Comparison of ENCODE assay signal across 9 cellular contexts in genomic region chrX:71067079-71067478, GRCh38. TPM values are rescaled to one million over a fixed set of nuclear protein-coding genes. Genes with fewer than 3 reads are reported as not detected.
DNase-seq lines count a peak whose midpoint lies in the region; ATAC-seq and TF ChIP-seq lines count a peak whose summit lies in the region.
"Had no signal": no experiment of that assay in that cellular context is flagged by ENCODE, and none has a peak within 500 bp of the region (broad histone marks: within the 10 kb centered on the region; RNA-seq: fewer than 3 reads in every experiment).

No MANE protein-coding gene starts in this region.

- peaks cover 26% of the 10 kb centered on the region for H3K79me2 ChIP-seq in fibroblast of lung (ENCODE audit: control insufficient read depth, insufficient read depth, low read length)
- H3K79me2 ChIP-seq in trophoblast cell (ENCODE audit: control insufficient read depth, insufficient read depth, low read length, poor library complexity), result no peaks in the 10 kb centered on the region

- no peak overlapping the region for H2BK12ac ChIP-seq in trophoblast cell (ENCODE audit: low read length)

- H3K4me3 Mint-ChIP-seq in Calu3 (ENCODE audit: low read depth, unreplicated experiment), result peak overlapping the region; percentile 85

- TF ChIP-seq CTCF in Calu3 (IDR thresholded peaks at IDR 0.05; ENCODE audit: unreplicated experiment), result no peak
- no peak for TF ChIP-seq CTCF in Peyer's patch (IDR thresholded peaks at IDR 0.05)
- no peak for TF ChIP-seq CTCF in fibroblast of lung (conservative IDR thresholded peaks at IDR 0.05 in 1 of 2, IDR thresholded peaks at IDR 0.05 in 1 of 2; ENCODE audit: low read depth in 1 of 2, low read length in 2 of 2)

- H3K36me3 ChIP-seq in Peyer's patch, result no peaks in the 10 kb centered on the region
- H3K36me3 ChIP-seq in fibroblast of lung (ENCODE audit: control insufficient read depth, insufficient read depth, low read length), result no peaks in the 10 kb centered on the region
- peaks cover 0 to 4% of the 10 kb centered on the region in 2 experiments for H3K36me3 ChIP-seq in trophoblast cell (ENCODE audit: control insufficient read depth in 1 of 2, insufficient read depth in 2 of 2, low read length in 2 of 2)

- H3K14ac ChIP-seq in trophoblast cell (ENCODE audit: low read length), result no peak overlapping the region

- H3K4me1 Mint-ChIP-seq in Calu3 (ENCODE audit: low read depth, unreplicated experiment), result peaks cover 10% of the 10 kb centered on the region

- no TSS peak for BruUV-seq in Calu3 (replicated peaks; lab: Mats Ljungman, UMichigan)

- no peak overlapping the region for H3K18ac ChIP-seq in trophoblast cell (ENCODE audit: low read length)

- H3K23ac ChIP-seq in trophoblast cell (ENCODE audit: low read length), result no peak overlapping the region

- no peaks in the 10 kb centered on the region for H3K27me3 ChIP-seq in Peyer's patch
- no peaks in the 10 kb centered on the region for H3K27me3 ChIP-seq in fibroblast of lung (ENCODE audit: control insufficient read depth, insufficient read depth, low read length)
- no peaks in the 10 kb centered on the region for H3K27me3 ChIP-seq in trophoblast cell (ENCODE audit: insufficient read depth, low read length)

- H3K9me3 ChIP-seq in Peyer's patch (no peaks in the 10 kb centered on the region), fibroblast of lung (ENCODE audit: control insufficient read depth, insufficient read depth, low read depth, low read length) (no peaks in the 10 kb centered on the region), trophoblast cell (ENCODE audit: insufficient read depth, low read depth, low read length) (no peaks in the 10 kb centered on the region)

- no peaks in the 10 kb centered on the region for H3K9me3 Mint-ChIP-seq in Calu3 (ENCODE audit: low read depth, unreplicated experiment)

- H3K27ac ChIP-seq in Peyer's patch, result peak overlapping the region in 3 of 4 donors; percentile 73 to 91 (median 88)
- H3K27ac ChIP-seq in fibroblast of lung (ENCODE audit: insufficient read depth, low read length), result peak overlapping the region; percentile 82
- H3K27ac ChIP-seq in trophoblast cell (ENCODE audit: low read depth, low read length), result peak overlapping the region; percentile 83

- H3K9ac ChIP-seq in fibroblast of lung (ENCODE audit: insufficient read depth, low read length) (peak overlapping the region; percentile 67), trophoblast cell (ENCODE audit: low read length) (no peak overlapping the region)

- H3K4me1 ChIP-seq in Peyer's patch (peaks cover 0 to 8% (median 2%) of the 10 kb centered on the region in 4 donors), fibroblast of lung (ENCODE audit: control insufficient read depth, extremely low read depth, insufficient read depth, low read length) (no peaks in the 10 kb centered on the region), trophoblast cell (ENCODE audit: control insufficient read depth in 1 of 2, insufficient read depth in 2 of 2, low read length in 2 of 2) (no peaks in the 10 kb centered on the region)

- peak overlapping the region; percentile 46 for H4K91ac ChIP-seq in trophoblast cell (ENCODE audit: low read depth, low read length)

- CTCF ChIA-PET in Calu3 (lab: Charles Lee), result no interaction called here

- H3K27ac Mint-ChIP-seq in Calu3 (ENCODE audit: unreplicated experiment), result peak overlapping the region; percentile 66

- no peak overlapping the region for H2BK5ac ChIP-seq in trophoblast cell (ENCODE audit: low read depth, low read length, poor library complexity)

- no peak overlapping the region for H2AFZ ChIP-seq in fibroblast of lung (ENCODE audit: low read length)
- H2AFZ ChIP-seq in trophoblast cell (ENCODE audit: insufficient read depth, low read length, poor library complexity), result no peak overlapping the region

- peaks cover 18% of the 10 kb centered on the region for H3K36me3 Mint-ChIP-seq in Calu3 (ENCODE audit: insufficient read depth, unreplicated experiment)

- peak overlapping the region; percentile 46 to 73 (median 64) for H3K4me3 ChIP-seq in Peyer's patch
- H3K4me3 ChIP-seq in fibroblast of lung (replicated peaks in 1 of 4; ENCODE audit: control extremely low read depth in 1 of 4, insufficient read depth in 1 of 4, low read depth in 3 of 4, low read length in 4 of 4), result peak overlapping the region; percentile 63 to 75 (median 75)
- peak overlapping the region; percentile 84 for H3K4me3 ChIP-seq in trophoblast cell (ENCODE audit: low read depth, low read length)

- no peak for DNase-seq in Calu3
- no peak for DNase-seq in Peyer's patch
- DNase-seq in fibroblast of lung (ENCODE audit: low read depth in 2 of 2), result no peak
- DNase-seq in trophoblast cell, result no peak
- DNase-seq in NCI-H345 (lab: John Stamatoyannopoulos, UW), result no peak
- no peak for DNase-seq in SKM-1 (lab: John Stamatoyannopoulos, UW; ENCODE audit: unreplicated experiment)
- DNase-seq in stimulated activated CD4-positive, alpha-beta T cell treated with anti-CD3 and anti-CD28 coated beads, Interleukin-15, amount 100 ng/mL, for 24 hours, result no peak

- ATAC-seq in HG03460 (IDR thresholded peaks at IDR 0.05; ENCODE audit: unreplicated experiment), result no peak

- no peak for TF ChIP-seq POLR2A in Peyer's patch (IDR thresholded peaks at IDR 0.05)

- H4K20me1 ChIP-seq in fibroblast of lung (ENCODE audit: control insufficient read depth, extremely low read depth, insufficient read depth, low read length), result no peaks in the 10 kb centered on the region

- WGBS in trophoblast cell (ENCODE audit: extremely low coverage, insufficient coverage, insufficient read length), result no CpG with 5 or more reads among the region's 1 CpG

- no peak overlapping the region for H2AK5ac ChIP-seq in trophoblast cell (ENCODE audit: low read length)

- no peak overlapping the region for H3K4ac ChIP-seq in trophoblast cell (ENCODE audit: low read depth, low read length)

- intact Hi-C loops in Calu3 (cut with micrococcal nuclease; ENCODE audit: unreplicated experiment), result no loop called here

- peaks cover 6% of the 10 kb centered on the region for H3K79me1 ChIP-seq in trophoblast cell (ENCODE audit: low read length)

- H3K4me2 ChIP-seq in fibroblast of lung (ENCODE audit: extremely low read depth, insufficient read depth, low read length) (peak overlapping the region; percentile 62), trophoblast cell (ENCODE audit: low read length) (peak overlapping the region; percentile 68)

- H3K27me3 Mint-ChIP-seq in Calu3 (ENCODE audit: unreplicated experiment), result peaks cover 4% of the 10 kb centered on the region

- no peak overlapping the region for H4K8ac ChIP-seq in trophoblast cell (ENCODE audit: low read depth, low read length)

- peak overlapping the region; percentile 20 for H2BK120ac ChIP-seq in trophoblast cell (ENCODE audit: insufficient read depth, low read length, poor library complexity)

- peak overlapping the region; percentile 38 for H4K12ac ChIP-seq in trophoblast cell (ENCODE audit: low read depth, low read length)

RNA-seq across cellular contexts. Expression of gene SNX12, which starts 1.1 kb away (rescaled TPM):
- total RNA-seq in Calu3 (2022) (82.7 and 82.8 TPM in 2 replicates), Peyer's patch (100 to 1,000 TPM in 1 of 4 donors, 10 to 100 TPM in 3; 62.7 to 108 (median 67.5) TPM), fibroblast of lung (50.3 and 80.8 TPM in 2 replicates)
- 84.6 and 84.7 TPM in 2 replicates for polyA plus RNA-seq in fibroblast of lung
- 81.2 and 86.9 TPM in 2 replicates for polyA plus RNA-seq in fibroblast of lung (2012)
- polyA minus RNA-seq in fibroblast of lung (ENCODE audit: low replicate concordance), result 129 and 135 TPM in 2 replicates
- 83.7 and 84.0 TPM in 2 replicates for polyA plus RNA-seq in trophoblast cell (2013)

RNA-seq across cellular contexts. Expression of gene FOXO4, which starts 28.6 kb away (rescaled TPM):
- 7.8 and 9.8 TPM in 2 replicates for total RNA-seq in Calu3 (2022)
- 10 to 100 TPM; 14.0 to 39.8 (median 28.4) TPM for total RNA-seq in Peyer's patch
- total RNA-seq in fibroblast of lung, result 6.9 and 7.4 TPM in 2 replicates
- polyA plus RNA-seq in fibroblast of lung, result 1.5 and 2.3 TPM in 2 replicates
- polyA plus RNA-seq in fibroblast of lung (2012), result 3.2 and 6.8 TPM in 2 replicates
- 5.3 and 11.1 TPM in 2 replicates for polyA minus RNA-seq in fibroblast of lung (ENCODE audit: low replicate concordance)
- polyA plus RNA-seq in trophoblast cell (2013), result 39.3 and 43.9 TPM in 2 replicates

RNA-seq across cellular contexts. Expression of gene CXorf65, which starts 39.5 kb away (rescaled TPM):
- total RNA-seq in Calu3 (2022) (not detected in 2 replicates), Peyer's patch (not detected), fibroblast of lung (not detected in 2 replicates)
- polyA plus RNA-seq in fibroblast of lung, result not detected in 2 replicates
- not detected in 2 replicates for polyA plus RNA-seq in fibroblast of lung (2012)
- not detected in 2 replicates for polyA minus RNA-seq in fibroblast of lung (ENCODE audit: low replicate concordance)
- polyA plus RNA-seq in trophoblast cell (2013), result 0.08 TPM in 1 of 2 replicates, not detected in the other
- total RNA-seq: myocyte had no signal

RNA-seq across cellular contexts. Expression of gene IL2RG, which starts 44.3 kb away (rescaled TPM):
- 0.57 and 3.6 TPM in 2 replicates for total RNA-seq in Calu3 (2022)
- total RNA-seq in Peyer's patch, result 100 to 1,000 TPM in 1 of 4 donors, 10 to 100 TPM in 3; 18.2 to 222 (median 62.2) TPM
- total RNA-seq in fibroblast of lung, result not detected in 2 replicates
- not detected in 2 replicates for polyA plus RNA-seq in fibroblast of lung
- not detected in 2 replicates for polyA plus RNA-seq in fibroblast of lung (2012)
- polyA minus RNA-seq in fibroblast of lung (ENCODE audit: low replicate concordance), result not detected in 2 replicates
- polyA plus RNA-seq in trophoblast cell (2013), result 0.03 and 0.06 TPM in 2 replicates

RNA-seq across cellular contexts. Expression of gene MED12, which starts 51.3 kb away (rescaled TPM):
- total RNA-seq in Calu3 (2022) (53.3 and 56.2 TPM in 2 replicates), Peyer's patch (10 to 100 TPM; 38.5 to 87.0 (median 67.5) TPM), fibroblast of lung (17.5 and 33.2 TPM in 2 replicates)
- 6.4 and 7.2 TPM in 2 replicates for polyA plus RNA-seq in fibroblast of lung
- polyA plus RNA-seq in fibroblast of lung (2012), result 13.0 and 14.5 TPM in 2 replicates
- 334 and 362 TPM in 2 replicates for polyA minus RNA-seq in fibroblast of lung (ENCODE audit: low replicate concordance)
- polyA plus RNA-seq in trophoblast cell (2013), result 25.2 and 25.4 TPM in 2 replicates
